In genomic region chr1:235304549-235305451, GRCh38 we compare ENCODE assay signal across 8 cellular contexts. TPM values are rescaled to one million over a fixed set of nuclear protein-coding genes. Genes with fewer than 3 reads are reported as not detected.
DNase-seq lines count a peak whose midpoint lies in the region; ATAC-seq, FAIRE-seq and TF ChIP-seq lines count a peak whose summit lies in the region.

No MANE protein-coding gene starts in this region.

- H2AK5ac ChIP-seq in mesendoderm (ENCODE audit: low read length) = no peak overlapping the region

- H3K9me3 Mint-ChIP-seq in activated naive CD4-positive, alpha-beta T cell treated with anti-CD3 and anti-CD28 coated beads, Interleukin-2, amount 10 ng/mL, durations not matched to agents 7 days and 5 days = no peaks in the 10 kb centered on the region

- H3K27ac ChIP-seq in mesendoderm (ENCODE audit: low read depth, low read length) = no peak overlapping the region

- no peak overlapping the region for H3K9ac ChIP-seq in Loucy (ENCODE audit: low read depth, low read length, poor library complexity, severe bottlenecking)
- H3K9ac ChIP-seq in mesendoderm (ENCODE audit: low read length) = no peak overlapping the region

- no peak overlapping the region for H2BK120ac ChIP-seq in mesendoderm (ENCODE audit: low read depth, low read length)

- no peak overlapping the region for H3K23ac ChIP-seq in mesendoderm (ENCODE audit: low read length)

- H3K79me1 ChIP-seq in mesendoderm (ENCODE audit: low read length) = peaks cover 4% of the 10 kb centered on the region

- no peak overlapping the region for H2AFZ ChIP-seq in Loucy (ENCODE audit: low read length)

- peak overlapping the region; percentile 23 for H3K4me3 ChIP-seq in Loucy (ENCODE audit: low read length, poor library complexity, severe bottlenecking)
- no peak overlapping the region for H3K4me3 ChIP-seq in mesendoderm (ENCODE audit: low read length)

- H3K9me2 ChIP-seq in Loucy (replicated peaks; ENCODE audit: low read depth, low read length) = no peaks in the 10 kb centered on the region

- H3K9me3 ChIP-seq in Loucy (ENCODE audit: insufficient read depth, low read depth, low read length) = no peaks in the 10 kb centered on the region

- DNase-seq in D721Med (ENCODE audit: insufficient read length, low spot score) = no peak
- peak; percentile 32 for DNase-seq in activated naive CD4-positive, alpha-beta T cell treated with anti-CD3 and anti-CD28 coated beads, Interleukin-2, amount 10 ng/mL, durations not matched to agents 7 days and 5 days
- DNase-seq in mesendoderm = peak; percentile 94
- DNase-seq in LoVo (ENCODE audit: low spot score) = no peak
- DNase-seq in NCI-H1105 treated with DMSO at 0.1 percent for 48 hours (lab: John Stamatoyannopoulos, UW) = no peak
- no peak for DNase-seq in AG08395 (ENCODE audit: low spot score)

- H4K5ac ChIP-seq in mesendoderm (ENCODE audit: low read length) = no peak overlapping the region

- H3K4me2 ChIP-seq in Loucy (ENCODE audit: low read depth, low read length, poor library complexity, severe bottlenecking) = peak overlapping the region; percentile 60
- H3K4me2 ChIP-seq in mesendoderm (ENCODE audit: low read length) = no peak overlapping the region

- no peak overlapping the region for H3K18ac ChIP-seq in mesendoderm (ENCODE audit: low read length)

- peaks cover 9% of the 10 kb centered on the region for H3K36me3 Mint-ChIP-seq in activated naive CD4-positive, alpha-beta T cell treated with anti-CD3 and anti-CD28 coated beads, Interleukin-2, amount 10 ng/mL, durations not matched to agents 7 days and 5 days

- H2BK5ac ChIP-seq in mesendoderm (ENCODE audit: low read length) = no peak overlapping the region

- H3K4me1 ChIP-seq in Loucy (ENCODE audit: insufficient read depth, low read length, poor library complexity, severe bottlenecking) (peaks cover 22% of the 10 kb centered on the region), mesendoderm (ENCODE audit: control insufficient read depth, low read depth, low read length) (no peaks in the 10 kb centered on the region)

- peaks cover 38% of the 10 kb centered on the region for H3K4me1 Mint-ChIP-seq in activated naive CD4-positive, alpha-beta T cell treated with anti-CD3 and anti-CD28 coated beads, Interleukin-2, amount 10 ng/mL, durations not matched to agents 7 days and 5 days

- H3K4ac ChIP-seq in mesendoderm (ENCODE audit: low read depth, low read length) = no peak overlapping the region

- no peaks in the 10 kb centered on the region for H3F3A ChIP-seq in Loucy (ENCODE audit: low read depth)

- peaks cover 89% of the 10 kb centered on the region for H3K79me2 ChIP-seq in Loucy (ENCODE audit: insufficient read depth, low read length)
- peaks cover 54% of the 10 kb centered on the region for H3K79me2 ChIP-seq in mesendoderm (ENCODE audit: control insufficient read depth, insufficient read depth, low read length)

- peaks cover 77% of the 10 kb centered on the region for H4K20me1 ChIP-seq in Loucy (ENCODE audit: insufficient read depth, low read length, poor library complexity, severe bottlenecking)

- H2BK15ac ChIP-seq in mesendoderm (replicated peaks; ENCODE audit: low read depth) = no peak overlapping the region

- no peak overlapping the region for H3K56ac ChIP-seq in mesendoderm (ENCODE audit: low read length)

- no CpG with 5 or more reads among the region's 6 CpGs for WGBS in mesendoderm (ENCODE audit: extremely low coverage, insufficient coverage, low lambda C conversion rate)

- TF ChIP-seq CTCF in D721Med (IDR thresholded peaks at IDR 0.05; ENCODE audit: insufficient read depth, missing control alignments) (no peak), Loucy (conservative IDR thresholded peaks at IDR 0.05; ENCODE audit: low read length) (no peak)

- ATAC-seq in HG03520 (IDR thresholded peaks at IDR 0.05; ENCODE audit: unreplicated experiment) = no peak

- peak overlapping the region; percentile 74 for H3K27ac Mint-ChIP-seq in activated naive CD4-positive, alpha-beta T cell treated with anti-CD3 and anti-CD28 coated beads, Interleukin-2, amount 10 ng/mL, durations not matched to agents 7 days and 5 days

- no peaks in the 10 kb centered on the region for H3K27me3 ChIP-seq in Loucy (ENCODE audit: insufficient read depth, low read length, poor library complexity, severe bottlenecking)
- no peaks in the 10 kb centered on the region for H3K27me3 ChIP-seq in mesendoderm (ENCODE audit: insufficient read depth, low read length, poor library complexity)

- FAIRE-seq in D721Med (lab: Jason Lieb, UNC) = peak; percentile 96

- H3K27me3 Mint-ChIP-seq in activated naive CD4-positive, alpha-beta T cell treated with anti-CD3 and anti-CD28 coated beads, Interleukin-2, amount 10 ng/mL, durations not matched to agents 7 days and 5 days = no peaks in the 10 kb centered on the region

- H3K36me3 ChIP-seq in Loucy (ENCODE audit: insufficient read depth, low read length) (0 out of 2 replicates have a peak, but pooled peaks cover 5% of the 10 kb centered on the region), mesendoderm (ENCODE audit: control insufficient read depth, insufficient read depth, low read length) (no peaks in the 10 kb centered on the region)

- H4K8ac ChIP-seq in mesendoderm (ENCODE audit: low read depth, low read length) = no peak overlapping the region

- CTCF ChIA-PET in activated naive CD4-positive, alpha-beta T cell treated with anti-CD3 and anti-CD28 coated beads, Interleukin-2, amount 10 ng/mL, durations not matched to agents 7 days and 5 days (lab: Charles Lee) = no interaction called here

- no peak overlapping the region for H3K4me3 Mint-ChIP-seq in activated naive CD4-positive, alpha-beta T cell treated with anti-CD3 and anti-CD28 coated beads, Interleukin-2, amount 10 ng/mL, durations not matched to agents 7 days and 5 days

RNA-seq across cellular contexts. Expression of gene ARID4B, which starts 23.2 kb away (rescaled TPM):
- polyA plus RNA-seq in mesendoderm (2013, experiment 1 of 2) = 14.8 TPM
- 15.0 TPM for polyA plus RNA-seq in mesendoderm (2013, experiment 2 of 2)

RNA-seq across cellular contexts. Expression of gene GGPS1, which starts 23.6 kb away (rescaled TPM):
- 28.7 TPM for polyA plus RNA-seq in mesendoderm (2013, experiment 1 of 2)
- polyA plus RNA-seq in mesendoderm (2013, experiment 2 of 2) = 27.1 TPM

Comparison
In these comparisons a context has a peak if more than half of its experiments do, and no peak if none do; other contexts are left out.
1. DNase-seq: peak in activated naive CD4-positive, alpha-beta T cell treated with anti-CD3 and anti-CD28 coated beads, Interleukin-2, amount 10 ng/mL, durations not matched to agents 7 days and 5 days (single experiment) and mesendoderm (single experiment); none in D721Med (single experiment), LoVo (single experiment), NCI-H1105 treated with DMSO at 0.1 percent for 48 hours (single experiment) and AG08395 (single experiment).